22 cellular contexts compared by ENCODE assay signal in genomic region chr2:16325613-16326510, GRCh38.
"Had no signal": no experiment of that assay in that cellular context is flagged by ENCODE, and none has a peak within 500 bp of the region (broad histone marks: within the 10 kb centered on the region; RNA-seq: fewer than 3 reads in every experiment).

No MANE protein-coding gene starts in this region.

- H3K27ac ChIP-seq: cardiac muscle cell, foreskin keratinocyte, pancreas, right lobe of liver, skin epidermis, tibial artery had no signal

- H3K36me3 Mint-ChIP-seq: activated CD4-positive, alpha-beta memory T cell treated with anti-CD3 and anti-CD28 coated beads for 36 hours; activated naive CD4-positive, alpha-beta T cell treated with anti-CD3 and anti-CD28 coated beads, Interleukin-2, amount 10 ng/mL, durations not matched to agents 7 days and 5 days; memory B cell had no signal

- FAIRE-seq: endometrium, islet of Langerhans, pancreas, urothelium cell line had no signal

- ATAC-seq: activated T-cell treated with anti-CD3 and anti-CD28 coated beads, Interleukin-2, amount 50 U/mL, for 72 hours; foreskin keratinocyte; left colon; pancreas; stimulated activated naive CD8-positive, alpha-beta T cell treated with anti-CD3 and anti-CD28 coated beads, Interleukin-15, amount 100 ng/mL, for 72 hours had no signal

- H3K9me3 ChIP-seq: pancreas, right lobe of liver, tibial artery had no signal

- H3K27me3 ChIP-seq: cardiac muscle cell, foreskin keratinocyte, pancreas, right lobe of liver had no signal

- H3K4me3 Mint-ChIP-seq: activated CD4-positive, alpha-beta memory T cell treated with anti-CD3 and anti-CD28 coated beads for 36 hours; activated naive CD4-positive, alpha-beta T cell treated with anti-CD3 and anti-CD28 coated beads, Interleukin-2, amount 10 ng/mL, durations not matched to agents 7 days and 5 days; activated T-cell treated with anti-CD3 and anti-CD28 coated beads, Interleukin-2, amount 50 U/mL, for 72 hours; memory B cell; stimulated activated naive CD8-positive, alpha-beta T cell treated with anti-CD3 and anti-CD28 coated beads, Interleukin-15, amount 100 ng/mL, for 72 hours had no signal

- H3K27me3 Mint-ChIP-seq: activated CD4-positive, alpha-beta memory T cell treated with anti-CD3 and anti-CD28 coated beads for 36 hours; activated naive CD4-positive, alpha-beta T cell treated with anti-CD3 and anti-CD28 coated beads, Interleukin-2, amount 10 ng/mL, durations not matched to agents 7 days and 5 days; stimulated activated naive CD8-positive, alpha-beta T cell treated with anti-CD3 and anti-CD28 coated beads, Interleukin-15, amount 100 ng/mL, for 72 hours had no signal

- H3K4me1 ChIP-seq: foreskin keratinocyte, pancreas, right lobe of liver, tibial artery had no signal

- H3K9me3 Mint-ChIP-seq: activated CD4-positive, alpha-beta memory T cell treated with anti-CD3 and anti-CD28 coated beads for 36 hours; activated naive CD4-positive, alpha-beta T cell treated with anti-CD3 and anti-CD28 coated beads, Interleukin-2, amount 10 ng/mL, durations not matched to agents 7 days and 5 days; activated T-cell treated with anti-CD3 and anti-CD28 coated beads, Interleukin-2, amount 50 U/mL, for 72 hours; memory B cell; stimulated activated naive CD8-positive, alpha-beta T cell treated with anti-CD3 and anti-CD28 coated beads, Interleukin-15, amount 100 ng/mL, for 72 hours had no signal

- DNase-seq: activated CD4-positive, alpha-beta memory T cell treated with anti-CD3 and anti-CD28 coated beads for 36 hours; activated CD4-positive, alpha-beta T cell treated with anti-CD3 and anti-CD28 coated beads for 4 hours; activated CD4-positive, CD25-positive, alpha-beta regulatory T cell; activated effector memory CD4-positive, alpha-beta T cell treated with anti-CD3 and anti-CD28 coated beads, Interleukin-2, amount 50 U/mL, for 16 hours; activated naive CD4-positive, alpha-beta T cell treated with anti-CD3 and anti-CD28 coated beads, Interleukin-2, amount 10 ng/mL, durations not matched to agents 7 days and 5 days; activated T-cell treated with anti-CD3 and anti-CD28 coated beads, Interleukin-2, amount 50 U/mL, for 72 hours; cortex of kidney; erythroblast; foreskin keratinocyte; left colon; pancreas; right lobe of liver; stimulated activated CD4-positive, alpha-beta T cell treated with anti-CD3 and anti-CD28 coated beads, Interleukin-1b, Interleukin-23, amount 100 ng/mL, for 48 hours; stimulated activated naive CD8-positive, alpha-beta T cell treated with anti-CD3 and anti-CD28 coated beads, Interleukin-15, amount 100 ng/mL, for 72 hours; T1000; tibial artery had no signal

- H3K4me1 Mint-ChIP-seq: activated naive CD4-positive, alpha-beta T cell treated with anti-CD3 and anti-CD28 coated beads, Interleukin-2, amount 10 ng/mL, durations not matched to agents 7 days and 5 days; memory B cell; stimulated activated naive CD8-positive, alpha-beta T cell treated with anti-CD3 and anti-CD28 coated beads, Interleukin-15, amount 100 ng/mL, for 72 hours had no signal

- H3K27ac Mint-ChIP-seq: activated CD4-positive, alpha-beta memory T cell treated with anti-CD3 and anti-CD28 coated beads for 36 hours; activated naive CD4-positive, alpha-beta T cell treated with anti-CD3 and anti-CD28 coated beads, Interleukin-2, amount 10 ng/mL, durations not matched to agents 7 days and 5 days; activated T-cell treated with anti-CD3 and anti-CD28 coated beads, Interleukin-2, amount 50 U/mL, for 72 hours; memory B cell had no signal

- H3K36me3 ChIP-seq: cardiac muscle cell, pancreas, right lobe of liver, tibial artery had no signal

- H3K4me3 ChIP-seq: cardiac muscle cell, pancreas, right lobe of liver, skin epidermis, tibial artery had no signal
